In genomic region chr12:69469854-69470188, GRCh38 we compare ENCODE assay signal across 8 cellular contexts.
A peak's percentile ranks its signal among the peaks of the same experiment; 100 is the strongest.
DNase-seq lines count a peak whose midpoint lies in the region; ATAC-seq and TF ChIP-seq lines count a peak whose summit lies in the region.

No MANE protein-coding gene starts in this region.

- H3K27ac ChIP-seq in RWPE2 (ENCODE audit: poor library complexity, severe bottlenecking) = peak overlapping the region; percentile 66

- peak overlapping the region; percentile 96 for H3K4me3 ChIP-seq in RWPE2 (ENCODE audit: severe bottlenecking)
- peak overlapping the region; percentile 88 for H3K4me3 ChIP-seq in fibroblast of mammary gland (ENCODE audit: control insufficient read depth, low read depth, low read length)
- H3K4me3 ChIP-seq in retinal pigment epithelial cell (ENCODE audit: low read length) = peak overlapping the region; percentile 94

- no peaks in the 10 kb centered on the region for H3K27me3 ChIP-seq in RWPE2 (ENCODE audit: insufficient read depth, poor library complexity, severe bottlenecking)

- DNase-seq in RWPE2 (ENCODE audit: low spot score) (no peak), fibroblast of mammary gland (ENCODE audit: low read depth) (no peak), retinal pigment epithelial cell (ENCODE audit: low read depth) (no peak), NCI-H446 treated with DMSO at 0.1 percent for 48 hours (lab: John Stamatoyannopoulos, UW) (no peak), NOMO-1 (lab: John Stamatoyannopoulos, UW; ENCODE audit: unreplicated experiment in 2 of 2) (no peak), AG08395 (ENCODE audit: low spot score) (no peak)

- peaks cover 12% of the 10 kb centered on the region for H3K4me1 ChIP-seq in RWPE2 (ENCODE audit: insufficient read depth, poor library complexity, severe bottlenecking)

- TF ChIP-seq CTCF in RWPE2 (IDR thresholded peaks at IDR 0.05; ENCODE audit: poor library complexity, severe bottlenecking) = no peak
- no peak for TF ChIP-seq CTCF in fibroblast of mammary gland (conservative IDR thresholded peaks at IDR 0.05; ENCODE audit: control insufficient read depth, insufficient read depth, low read depth, low read length)
- TF ChIP-seq CTCF in retinal pigment epithelial cell (conservative IDR thresholded peaks at IDR 0.05; ENCODE audit: low read depth, low read length) = no peak

- peaks cover 3% of the 10 kb centered on the region for H3K9me3 ChIP-seq in RWPE2 (ENCODE audit: severe bottlenecking)

- H3K36me3 ChIP-seq in RWPE2 (ENCODE audit: low read depth) = no peaks in the 10 kb centered on the region

- ATAC-seq in GM19043 (IDR thresholded peaks at IDR 0.05; ENCODE audit: low read depth, unreplicated experiment) (peak; percentile 18), RWPE2 (ENCODE audit: low read depth) (no peak), HG02798 (IDR thresholded peaks at IDR 0.05; ENCODE audit: poor library complexity, unreplicated experiment) (no peak)
